Comparison of ENCODE assay signal across 1 cellular context in genomic region chr13:98523455-98524102, GRCh38.
TF ChIP-seq lines count a peak whose summit lies in the region.

No MANE protein-coding gene starts in this region.

TF ChIP-seq in GM23338, 12 proteins besides CTCF, POLR2A, EP300 and RAD21 (continued from another document):
- no peak for TF ChIP-seq ZNF462 (CRISPR knock-in tag; IDR thresholded peaks at IDR 0.05)
- TF ChIP-seq EZH2phosphoT487 (IDR thresholded peaks at IDR 0.05; ENCODE audit: unreplicated experiment): no peak
- TF ChIP-seq STAT1 (IDR thresholded peaks at IDR 0.05; ENCODE audit: unreplicated experiment): no peak
- no peak for TF ChIP-seq JUNB (IDR thresholded peaks at IDR 0.05; ENCODE audit: unreplicated experiment)
- no peak for TF ChIP-seq ZNF114 (CRISPR knock-in tag; IDR thresholded peaks at IDR 0.05)
- TF ChIP-seq POLR2AphosphoS5 (IDR thresholded peaks at IDR 0.05; ENCODE audit: low read depth): no peak
- TF ChIP-seq, protein P1, sequence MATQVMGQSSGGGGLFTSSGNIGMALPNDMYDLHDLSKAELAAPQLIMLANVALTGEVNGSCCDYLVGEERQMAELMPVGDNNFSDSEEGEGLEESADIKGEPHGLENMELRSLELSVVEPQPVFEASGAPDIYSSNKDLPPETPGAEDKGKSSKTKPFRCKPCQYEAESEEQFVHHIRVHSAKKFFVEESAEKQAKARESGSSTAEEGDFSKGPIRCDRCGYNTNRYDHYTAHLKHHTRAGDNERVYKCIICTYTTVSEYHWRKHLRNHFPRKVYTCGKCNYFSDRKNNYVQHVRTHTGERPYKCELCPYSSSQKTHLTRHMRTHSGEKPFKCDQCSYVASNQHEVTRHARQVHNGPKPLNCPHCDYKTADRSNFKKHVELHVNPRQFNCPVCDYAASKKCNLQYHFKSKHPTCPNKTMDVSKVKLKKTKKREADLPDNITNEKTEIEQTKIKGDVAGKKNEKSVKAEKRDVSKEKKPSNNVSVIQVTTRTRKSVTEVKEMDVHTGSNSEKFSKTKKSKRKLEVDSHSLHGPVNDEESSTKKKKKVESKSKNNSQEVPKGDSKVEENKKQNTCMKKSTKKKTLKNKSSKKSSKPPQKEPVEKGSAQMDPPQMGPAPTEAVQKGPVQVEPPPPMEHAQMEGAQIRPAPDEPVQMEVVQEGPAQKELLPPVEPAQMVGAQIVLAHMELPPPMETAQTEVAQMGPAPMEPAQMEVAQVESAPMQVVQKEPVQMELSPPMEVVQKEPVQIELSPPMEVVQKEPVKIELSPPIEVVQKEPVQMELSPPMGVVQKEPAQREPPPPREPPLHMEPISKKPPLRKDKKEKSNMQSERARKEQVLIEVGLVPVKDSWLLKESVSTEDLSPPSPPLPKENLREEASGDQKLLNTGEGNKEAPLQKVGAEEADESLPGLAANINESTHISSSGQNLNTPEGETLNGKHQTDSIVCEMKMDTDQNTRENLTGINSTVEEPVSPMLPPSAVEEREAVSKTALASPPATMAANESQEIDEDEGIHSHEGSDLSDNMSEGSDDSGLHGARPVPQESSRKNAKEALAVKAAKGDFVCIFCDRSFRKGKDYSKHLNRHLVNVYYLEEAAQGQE (IDR thresholded peaks at IDR 0.05; ENCODE audit: unreplicated experiment): no peak
- no peak for TF ChIP-seq EZH2 (IDR thresholded peaks at IDR 0.05; ENCODE audit: low read depth, unreplicated experiment)
- no peak for TF ChIP-seq NANOG (IDR thresholded peaks at IDR 0.05; ENCODE audit: borderline replicate concordance)
- TF ChIP-seq, protein P2, sequence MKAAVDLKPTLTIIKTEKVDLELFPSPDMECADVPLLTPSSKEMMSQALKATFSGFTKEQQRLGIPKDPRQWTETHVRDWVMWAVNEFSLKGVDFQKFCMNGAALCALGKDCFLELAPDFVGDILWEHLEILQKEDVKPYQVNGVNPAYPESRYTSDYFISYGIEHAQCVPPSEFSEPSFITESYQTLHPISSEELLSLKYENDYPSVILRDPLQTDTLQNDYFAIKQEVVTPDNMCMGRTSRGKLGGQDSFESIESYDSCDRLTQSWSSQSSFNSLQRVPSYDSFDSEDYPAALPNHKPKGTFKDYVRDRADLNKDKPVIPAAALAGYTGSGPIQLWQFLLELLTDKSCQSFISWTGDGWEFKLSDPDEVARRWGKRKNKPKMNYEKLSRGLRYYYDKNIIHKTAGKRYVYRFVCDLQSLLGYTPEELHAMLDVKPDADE (IDR thresholded peaks at IDR 0.05): no peak
- TF ChIP-seq ZNF331 (CRISPR knock-in tag; IDR thresholded peaks at IDR 0.05; ENCODE audit: low read depth): no peak
TF ChIP-seq in GM23338: peak in this region for 0.
